ENCODE assay signal across 15 cellular contexts in the genomic region with DNA sequence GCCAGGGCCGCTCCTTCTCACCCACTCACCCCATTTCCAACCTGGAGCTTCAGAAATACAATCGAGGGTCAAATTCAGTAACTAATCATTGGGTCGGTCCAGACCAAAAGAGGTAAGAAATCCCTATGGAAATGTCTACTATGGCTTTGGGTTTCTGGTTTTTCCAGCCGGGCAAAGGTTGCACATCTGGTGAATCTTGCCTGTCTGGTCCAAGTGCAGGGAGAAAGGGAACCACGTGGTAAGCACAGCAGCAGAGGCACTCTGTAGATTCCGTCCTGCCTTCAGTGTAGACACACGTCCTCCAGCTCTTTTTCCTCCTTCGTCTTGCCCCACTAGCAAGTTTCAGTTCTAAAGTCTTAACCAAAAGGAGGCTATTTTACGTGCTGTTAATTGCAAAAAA.
"Had no signal": no experiment of that assay in that cellular context is flagged by ENCODE, and none has a peak within 500 bp of the region (broad histone marks: within the 10 kb centered on the region; RNA-seq: fewer than 3 reads in every experiment).

No MANE protein-coding gene starts in this region.

- H3K4me3 ChIP-seq: colonic mucosa, ovary, SJSA1, skin epidermis, transverse colon had no signal

- DNase-seq: activated CD4-positive, alpha-beta memory T cell treated with anti-CD3 and anti-CD28 coated beads, Interleukin-2, amount 10 ng/mL, durations not matched to agents 7 days and 5 days; activated CD4-positive, alpha-beta T cell treated with anti-CD3 and anti-CD28 coated beads for 36 hours; activated CD8-positive, alpha-beta memory T cell treated with anti-CD3 and anti-CD28 coated beads, Interleukin-2, amount 50 U/mL, for 48 hours; activated naive CD4-positive, alpha-beta T cell treated with Interleukin-2 at 50 U/mL for 16 hours; caudate nucleus; colonic mucosa; effector CD4-positive, alpha-beta T cell; hippocampal formation; mammary epithelial cell; T-helper 9 cell; transverse colon had no signal

- H3K9me3 ChIP-seq: colonic mucosa, ovary had no signal

- H3K36me3 Mint-ChIP-seq: stimulated activated effector memory CD8-positive, alpha-beta T cell treated with anti-CD3 and anti-CD28 coated beads, Interleukin-12 subunit alpha, Interleukin-12 subunit beta, amount 100 ng/mL, for 72 hours had no signal

- H3K4me1 Mint-ChIP-seq: activated CD4-positive, alpha-beta memory T cell treated with anti-CD3 and anti-CD28 coated beads, Interleukin-2, amount 10 ng/mL, durations not matched to agents 7 days and 5 days; activated CD4-positive, alpha-beta T cell treated with anti-CD3 and anti-CD28 coated beads for 36 hours; stimulated activated effector memory CD8-positive, alpha-beta T cell treated with anti-CD3 and anti-CD28 coated beads, Interleukin-12 subunit alpha, Interleukin-12 subunit beta, amount 100 ng/mL, for 72 hours had no signal

- H3K27me3 ChIP-seq: colonic mucosa, ovary, SJSA1, transverse colon had no signal

- H3K36me3 ChIP-seq: colonic mucosa, ovary, SJSA1, transverse colon had no signal

- H3K9me3 Mint-ChIP-seq: activated CD4-positive, alpha-beta memory T cell treated with anti-CD3 and anti-CD28 coated beads, Interleukin-2, amount 10 ng/mL, durations not matched to agents 7 days and 5 days had no signal

- ATAC-seq: activated CD4-positive, alpha-beta T cell treated with anti-CD3 and anti-CD28 coated beads for 36 hours; stimulated activated effector memory CD8-positive, alpha-beta T cell treated with anti-CD3 and anti-CD28 coated beads, Interleukin-12 subunit alpha, Interleukin-12 subunit beta, amount 100 ng/mL, for 72 hours had no signal

- H3K4me1 ChIP-seq: colonic mucosa, transverse colon had no signal

- H3K27ac ChIP-seq: colonic mucosa, ovary, SJSA1, transverse colon had no signal

- H3K4me3 Mint-ChIP-seq: activated CD4-positive, alpha-beta memory T cell treated with anti-CD3 and anti-CD28 coated beads, Interleukin-2, amount 10 ng/mL, durations not matched to agents 7 days and 5 days; activated CD4-positive, alpha-beta T cell treated with anti-CD3 and anti-CD28 coated beads for 36 hours; stimulated activated effector memory CD8-positive, alpha-beta T cell treated with anti-CD3 and anti-CD28 coated beads, Interleukin-12 subunit alpha, Interleukin-12 subunit beta, amount 100 ng/mL, for 72 hours had no signal

- H3K27ac Mint-ChIP-seq: activated CD4-positive, alpha-beta memory T cell treated with anti-CD3 and anti-CD28 coated beads, Interleukin-2, amount 10 ng/mL, durations not matched to agents 7 days and 5 days; activated CD4-positive, alpha-beta T cell treated with anti-CD3 and anti-CD28 coated beads for 36 hours; stimulated activated effector memory CD8-positive, alpha-beta T cell treated with anti-CD3 and anti-CD28 coated beads, Interleukin-12 subunit alpha, Interleukin-12 subunit beta, amount 100 ng/mL, for 72 hours had no signal
